14 cellular contexts compared by ENCODE assay signal in the genomic region with DNA sequence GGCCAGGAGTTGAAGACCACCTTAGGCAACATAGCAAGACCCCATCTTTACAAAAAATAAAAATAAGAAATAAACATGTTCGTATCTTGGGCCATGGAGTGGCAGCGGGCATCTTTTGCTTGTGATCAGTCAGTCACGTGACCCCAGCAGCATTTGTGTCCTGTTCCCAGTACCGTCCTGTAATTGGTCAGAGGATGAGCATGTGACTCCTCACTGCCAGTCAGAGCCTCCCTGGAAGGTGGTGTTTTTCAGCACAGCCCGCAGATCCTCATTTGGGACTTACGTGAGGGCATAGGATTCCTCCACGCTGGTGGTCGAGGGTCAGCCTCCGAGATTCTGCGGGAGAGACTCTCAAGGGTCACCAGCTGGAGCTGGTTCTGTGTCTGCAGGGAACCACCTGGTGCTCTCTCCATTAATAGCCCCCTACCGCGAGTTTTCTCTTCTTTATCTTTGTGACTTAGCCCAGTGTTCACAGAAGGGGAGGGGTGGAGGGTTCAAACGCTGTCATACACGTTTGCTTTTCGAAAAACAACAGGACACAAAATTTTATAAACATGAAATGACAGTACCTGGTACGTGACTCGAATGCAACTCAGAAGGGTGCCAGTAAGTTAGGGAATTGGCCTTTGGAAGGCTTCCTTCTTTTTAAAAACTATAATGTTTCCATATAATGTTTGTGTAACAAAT. TPM values are rescaled to one million over a fixed set of nuclear protein-coding genes. Genes with fewer than 3 reads are reported as not detected.
DNase-seq lines count a peak whose midpoint lies in the region; ATAC-seq, FAIRE-seq and TF ChIP-seq lines count a peak whose summit lies in the region.
"Had no signal": no experiment of that assay in that cellular context is flagged by ENCODE, and none has a peak within 500 bp of the region (broad histone marks: within the 10 kb centered on the region; RNA-seq: fewer than 3 reads in every experiment).

No MANE protein-coding gene starts in this region.

- H4K20me1 ChIP-seq in smooth muscle cell (ENCODE audit: low read depth) = peaks cover 100% of the 10 kb centered on the region

- peaks cover 5% of the 10 kb centered on the region for H3K4me1 Mint-ChIP-seq in activated T-cell treated with anti-CD3 and anti-CD28 coated beads, Interleukin-2, amount 50 U/mL, for 4 hours (ENCODE audit: low read depth)

- H3K4me3 Mint-ChIP-seq in activated T-cell treated with anti-CD3 and anti-CD28 coated beads, Interleukin-2, amount 50 U/mL, for 4 hours = no peak overlapping the region
- H3K4me3 Mint-ChIP-seq: activated CD8-positive, alpha-beta T cell treated with anti-CD3 and anti-CD28 coated beads, Interleukin-2, amount 10 ng/mL, durations not matched to agents 7 days and 5 days had no signal

- no peak overlapping the region for H3K9ac ChIP-seq in smooth muscle cell (ENCODE audit: low read depth)

- DNase-seq in activated T-cell treated with anti-CD3 and anti-CD28 coated beads, Interleukin-2, amount 50 U/mL, for 1 hour = peak; percentile 4
- no peak for DNase-seq in activated T-cell treated with anti-CD3 and anti-CD28 coated beads, Interleukin-2, amount 50 U/mL, for 4 hours
- DNase-seq in NCI-H524 (lab: John Stamatoyannopoulos, UW) (peak; percentile 98 to 99), globus pallidus (ENCODE audit: low spot score) (peak; percentile 67), smooth muscle cell (lab: John Stamatoyannopoulos, UW; ENCODE audit: unreplicated experiment) (no peak), AG08395 (ENCODE audit: low spot score) (no peak), H54 (ENCODE audit: insufficient read length, low spot score) (no peak), T-helper 1 cell (no peak)
- DNase-seq: ACHN; activated CD8-positive, alpha-beta T cell treated with anti-CD3 and anti-CD28 coated beads, Interleukin-2, amount 10 ng/mL, durations not matched to agents 7 days and 5 days; activated naive CD4-positive, alpha-beta T cell treated with anti-CD3 and anti-CD28 coated beads, Interleukin-2, amount 50 U/mL, for 16 hours; NCI-H1048; uterus had no signal

- H3K9me3 ChIP-seq in smooth muscle cell (replicated peaks; ENCODE audit: low read depth) = no peaks in the 10 kb centered on the region
- H3K9me3 ChIP-seq: uterus had no signal

- H3K36me3 Mint-ChIP-seq in activated T-cell treated with anti-CD3 and anti-CD28 coated beads, Interleukin-2, amount 50 U/mL, for 4 hours (ENCODE audit: insufficient read depth) = no peaks in the 10 kb centered on the region

- H3K79me2 ChIP-seq in smooth muscle cell (ENCODE audit: low read depth) = peaks cover 98% of the 10 kb centered on the region

- no peak for TF ChIP-seq POLR2A in H54 (IDR thresholded peaks at IDR 0.05; ENCODE audit: low read depth, low read length)

- FAIRE-seq in H54 (lab: Jason Lieb, UNC) = no peak

- 81% methylated on average over 17 of the region's 17 CpGs for WGBS in smooth muscle cell (ENCODE audit: low lambda C conversion rate)

- H3K4me2 ChIP-seq in smooth muscle cell = no peak overlapping the region

- no peak for ATAC-seq in activated T-cell treated with anti-CD3 and anti-CD28 coated beads, Interleukin-2, amount 50 U/mL, for 4 hours
- ATAC-seq: activated CD8-positive, alpha-beta T cell treated with anti-CD3 and anti-CD28 coated beads, Interleukin-2, amount 10 ng/mL, durations not matched to agents 7 days and 5 days had no signal

- H3K27ac ChIP-seq in smooth muscle cell (ENCODE audit: low read depth) = peak overlapping the region; percentile 20
- H3K27ac ChIP-seq: epithelial cell of prostate, uterus had no signal

- H3F3A ChIP-seq in smooth muscle cell (ENCODE audit: low read depth) = peaks cover 12% of the 10 kb centered on the region

- H3K9me3 Mint-ChIP-seq in activated T-cell treated with anti-CD3 and anti-CD28 coated beads, Interleukin-2, amount 50 U/mL, for 4 hours = no peaks in the 10 kb centered on the region

- no peak overlapping the region for H2AFZ ChIP-seq in smooth muscle cell (ENCODE audit: low read depth)

- H3K36me3 ChIP-seq in smooth muscle cell (ENCODE audit: low read depth) = no peaks in the 10 kb centered on the region
- H3K36me3 ChIP-seq: uterus had no signal

- no peak overlapping the region for H3K4me3 ChIP-seq in smooth muscle cell
- H3K4me3 ChIP-seq: uterus had no signal

- TF ChIP-seq CTCF in smooth muscle cell (IDR thresholded peaks at IDR 0.05; ENCODE audit: borderline replicate concordance, insufficient read depth, poor library complexity, severe bottlenecking) = no peak

- H3K4me1 ChIP-seq in smooth muscle cell (ENCODE audit: low read depth) = no peaks in the 10 kb centered on the region
- H3K4me1 ChIP-seq: uterus had no signal

- no peaks in the 10 kb centered on the region for H3K27me3 ChIP-seq in smooth muscle cell (ENCODE audit: low read depth)
- H3K27me3 ChIP-seq: uterus had no signal

- no peaks in the 10 kb centered on the region for H3K27me3 Mint-ChIP-seq in activated T-cell treated with anti-CD3 and anti-CD28 coated beads, Interleukin-2, amount 50 U/mL, for 4 hours (ENCODE audit: low read depth)

RNA-seq across cellular contexts. Expression of a gene that starts 17.2 kb away (rescaled TPM):
- total RNA-seq in activated T-cell treated with anti-CD3 and anti-CD28 coated beads, Interleukin-2, amount 50 U/mL, for 4 hours = 1 to 10 TPM; 3.4 to 6.2 (median 3.8) TPM
- total RNA-seq in smooth muscle cell = 177 and 215 TPM in 2 replicates
- polyA plus RNA-seq in smooth muscle cell = 333 and 489 TPM in 2 replicates

Comparison
In these comparisons a context has a peak if more than half of its experiments do, and no peak if none do; other contexts are left out.
1. DNase-seq: peak in activated T-cell treated with anti-CD3 and anti-CD28 coated beads, Interleukin-2, amount 50 U/mL, for 1 hour (single experiment), NCI-H524 (2 of 2) and globus pallidus (single experiment); none in activated T-cell treated with anti-CD3 and anti-CD28 coated beads, Interleukin-2, amount 50 U/mL, for 4 hours (single experiment), smooth muscle cell (single experiment), AG08395 (single experiment), H54 (single experiment) and T-helper 1 cell (0 of 5).
2. RNA of a gene that starts 17.2 kb away (total RNA-seq): 177 to 215 TPM in smooth muscle cell; 3.4 to 6.2 TPM in activated T-cell treated with anti-CD3 and anti-CD28 coated beads, Interleukin-2, amount 50 U/mL, for 4 hours; every median in the first group is over 10 times any median in the second.